In the genomic region with DNA sequence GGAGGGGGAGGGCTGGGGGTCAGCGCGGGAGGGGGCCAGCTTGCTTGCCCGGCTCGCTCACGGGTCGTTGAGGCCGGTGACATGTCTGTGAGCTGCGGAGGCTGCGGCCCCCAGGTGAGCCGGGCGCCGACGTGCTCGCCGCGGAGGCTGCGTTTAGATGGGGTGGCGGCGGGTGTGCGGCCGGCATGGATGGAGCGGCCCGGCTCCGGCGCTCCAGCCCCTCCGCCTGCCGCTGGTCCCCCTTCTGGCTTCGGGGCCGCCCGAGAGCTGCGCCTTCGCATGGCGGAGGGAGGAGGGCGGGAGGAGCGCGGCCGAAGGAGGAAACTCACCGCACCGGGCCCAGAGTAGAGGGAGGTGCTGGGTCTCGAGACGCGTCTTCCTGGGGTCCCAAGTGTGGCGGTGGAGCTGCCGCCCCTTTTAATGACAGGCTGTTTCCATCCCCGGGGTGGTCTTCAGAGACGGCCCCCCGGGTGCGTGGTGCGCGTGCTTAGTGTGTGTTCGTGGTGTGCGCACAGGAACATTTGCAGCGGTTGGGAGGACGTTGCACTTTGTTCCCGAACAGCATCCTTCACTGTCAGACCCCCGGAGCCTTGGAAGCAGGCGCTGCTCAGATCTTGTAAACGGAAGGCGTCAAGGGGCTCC, we compare ENCODE assay signal across 8 cellular contexts. TPM values are rescaled to one million over a fixed set of nuclear protein-coding genes. Genes with fewer than 3 reads are reported as not detected.
DNase-seq lines count a peak whose midpoint lies in the region; TF ChIP-seq lines count a peak whose summit lies in the region.

A gene with protein sequence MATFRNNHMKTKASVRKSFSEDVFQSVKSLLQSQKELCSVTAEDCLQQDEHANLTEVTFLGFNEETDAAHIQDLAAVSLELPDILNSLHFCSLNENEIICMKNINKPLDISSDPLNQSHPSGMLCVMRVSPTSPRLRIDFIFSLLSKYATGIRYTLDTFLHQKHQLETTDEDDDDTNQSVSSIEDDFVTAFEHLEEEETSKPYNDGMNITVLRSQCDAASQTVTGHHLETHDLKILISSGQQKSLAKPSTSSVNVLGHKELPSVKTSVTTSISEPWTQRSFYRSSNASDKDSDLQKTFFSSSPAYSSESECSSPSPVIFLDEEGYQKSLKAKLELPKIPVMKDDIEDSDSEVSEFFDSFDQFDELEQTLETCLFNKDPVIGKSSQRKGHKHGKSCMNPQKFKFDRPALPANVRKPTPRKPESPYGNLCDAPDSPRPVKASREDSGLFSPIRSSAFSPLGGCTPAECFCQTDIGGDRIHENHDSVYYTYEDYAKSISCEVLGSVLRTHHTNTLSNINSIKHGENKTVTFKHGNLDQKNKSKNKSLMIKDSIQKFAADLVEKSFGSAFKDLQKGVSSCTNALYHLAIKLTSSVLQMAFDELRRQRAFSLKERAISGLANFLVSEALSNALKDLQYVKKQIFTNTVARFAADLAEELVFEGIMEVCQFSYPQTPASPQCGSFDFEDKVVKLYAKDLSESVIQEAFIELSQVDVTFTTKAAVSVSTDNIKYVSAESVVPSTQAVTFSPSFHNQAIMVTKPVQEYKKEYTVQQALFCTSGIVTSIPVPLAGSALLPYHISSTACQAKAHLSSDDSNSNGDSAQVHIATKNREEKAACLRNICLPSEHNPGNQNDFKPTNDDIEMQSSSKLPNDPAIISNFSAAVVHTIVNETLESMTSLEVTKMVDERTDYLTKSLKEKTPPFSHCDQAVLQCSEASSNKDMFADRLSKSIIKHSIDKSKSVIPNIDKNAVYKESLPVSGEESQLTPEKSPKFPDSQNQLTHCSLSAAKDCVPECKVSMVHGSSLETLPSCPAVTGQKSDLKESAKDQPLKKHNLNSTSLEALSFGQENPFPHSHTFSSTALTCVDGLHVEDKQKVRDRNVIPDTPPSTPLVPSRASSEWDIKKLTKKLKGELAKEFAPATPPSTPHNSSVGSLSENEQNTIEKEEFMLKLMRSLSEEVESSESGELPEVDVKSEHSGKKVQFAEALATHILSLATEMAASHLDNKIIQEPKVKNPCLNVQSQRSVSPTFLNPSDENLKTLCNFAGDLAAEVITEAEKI (N-terminal part only) (plus strand): TSS at position 38 of the 642 bp plus-strand sequence. CDS start 14,197 bp downstream, outside the sequence.

- H3F3A ChIP-seq in MM.1S (ENCODE audit: insufficient read depth, low read length), result 0 out of 2 replicates have a peak, but pooled peaks cover 6% of the 10 kb centered on the region

- no peak within 1 kb of the TSS for H4K91ac ChIP-seq in H9 (ENCODE audit: insufficient read length, low read depth, low read length)

- peak within 1 kb of the TSS; percentile 94 to 96 for H3K4me3 Mint-ChIP-seq in H9

- TF ChIP-seq CTCF in GM12865 (IDR thresholded peaks at IDR 0.05; ENCODE audit: insufficient read depth, low read depth, low read length, missing control alignments) (no peak), H9 (conservative IDR thresholded peaks at IDR 0.05) (no peak), MM.1S (IDR thresholded peaks at IDR 0.05; ENCODE audit: low read length) (no peak), lower leg skin (IDR thresholded peaks at IDR 0.05) (no peak), GM13977 (IDR thresholded peaks at IDR 0.05; ENCODE audit: extremely low read depth, insufficient read depth, missing control alignments) (no peak)

- H3K9me3 ChIP-seq in H9 (ENCODE audit: control insufficient read depth, low read depth, low read length), result no peaks in the 10 kb centered on the region
- H3K9me3 ChIP-seq in MM.1S (replicated peaks; ENCODE audit: insufficient read depth, low read length), result no peaks in the 10 kb centered on the region

- peaks cover 8 to 19% (median 11%) of the 10 kb centered on the region in 3 experiments; a peak in 6 of 7 replicates for H3K36me3 Mint-ChIP-seq in H9 (ENCODE audit: insufficient read depth in 1 of 3, low read depth in 3 of 3)

- H4K20me1 ChIP-seq in H9 (ENCODE audit: control insufficient read depth, insufficient read depth, insufficient read length) (no peaks in the 10 kb centered on the region), MM.1S (ENCODE audit: insufficient read depth, low read length) (no peaks in the 10 kb centered on the region)

- H2BK12ac ChIP-seq in H9 (ENCODE audit: insufficient read length, low read depth, low read length), result no peak within 1 kb of the TSS

- no peak within 1 kb of the TSS for H2BK5ac ChIP-seq in H9 (ENCODE audit: insufficient read length, low read length)

- H3K4me2 ChIP-seq in H9 (ENCODE audit: insufficient read depth, insufficient read length, low read length), result peak within 1 kb of the TSS; percentile 69
- peak within 1 kb of the TSS; percentile 83 for H3K4me2 ChIP-seq in MM.1S (ENCODE audit: low read depth, low read length)

- H3K23ac ChIP-seq in H9 (ENCODE audit: insufficient read length, low read depth, low read length), result no peak within 1 kb of the TSS

- H3K27me3 ChIP-seq in H9 (ENCODE audit: insufficient read depth, low read length), result no peaks in the 10 kb centered on the region
- H3K27me3 ChIP-seq in MM.1S (replicated peaks; ENCODE audit: insufficient read depth, low read length), result no peaks in the 10 kb centered on the region

- H3K4me1 ChIP-seq in H9 (ENCODE audit: insufficient read depth, low read length), result peaks cover 3% of the 10 kb centered on the region; the same call in 1 of the 2 replicates
- peaks cover 14% of the 10 kb centered on the region; the same call in 1 of the 2 replicates for H3K4me1 ChIP-seq in MM.1S (ENCODE audit: low read length)

- no peak within 1 kb of the TSS for H3K4ac ChIP-seq in H9 (ENCODE audit: low read depth, low read length)

- no peak for TF ChIP-seq POLR2A in lower leg skin (IDR thresholded peaks at IDR 0.05)

- no peaks in the 10 kb centered on the region; the same call in none of the 2 replicates for H3K27me3 Mint-ChIP-seq in H9 (ENCODE audit: low read depth)

- peak within 1 kb of the TSS; percentile 81 for H3K14ac ChIP-seq in H9 (ENCODE audit: insufficient read depth, low read length)

- peaks cover 37 to 39% of the 10 kb centered on the region in 2 experiments for H3K4me1 Mint-ChIP-seq in H9

- peak within 1 kb of the TSS; percentile 8 for H3K27ac ChIP-seq in H9 (ENCODE audit: insufficient read length, low read depth, low read length)
- H3K27ac ChIP-seq in MM.1S (ENCODE audit: low read length), result peak within 1 kb of the TSS; percentile 74

- in situ Hi-C loops in GM13977 (cut with MboI; ENCODE audit: low pct_unique_long_range_greater_than_20kb, low sequenced_read_pairs, unreplicated experiment), result no loop called here

- no peak within 1 kb of the TSS for H2AK5ac ChIP-seq in H9 (ENCODE audit: insufficient read length, low read length)

- intact Hi-C loops in lower leg skin (cut with DNase I; ENCODE audit: low total_unique reads), result no loop called here

- H3K9ac ChIP-seq in H9 (ENCODE audit: extremely low read depth, insufficient read length, low read length), result peak within 1 kb of the TSS; percentile 67
- peak within 1 kb of the TSS; percentile 85 for H3K9ac ChIP-seq in MM.1S (ENCODE audit: low read length)

- WGBS in H9 (ENCODE audit: extremely low coverage, insufficient read length, low lambda C conversion rate), result no CpG with 5 or more reads among the region's 59 CpGs
- 0% methylated on average over 25 to 52 of the region's 59 CpGs for WGBS in lower leg skin, 2 donors

- H3K27ac Mint-ChIP-seq in H9, result peak within 1 kb of the TSS; percentile 95 to 98 (median 95)

- H3K79me1 ChIP-seq in H9 (ENCODE audit: insufficient read depth, low read depth, low read length, poor library complexity, severe bottlenecking), result no peaks in the 10 kb centered on the region

- H3K56ac ChIP-seq in H9 (ENCODE audit: insufficient read length, low read depth, low read length), result no peak within 1 kb of the TSS

- H3K4me3 ChIP-seq in GM12865 (ENCODE audit: low read depth, low read length) (peak within 1 kb of the TSS; percentile 98), MM.1S (ENCODE audit: low read length) (peak within 1 kb of the TSS; percentile 78), lower leg skin (ENCODE audit: low read depth, poor library complexity, severe bottlenecking) (peak within 1 kb of the TSS; percentile 89)

- no peak within 1 kb of the TSS for H4K5ac ChIP-seq in H9 (ENCODE audit: insufficient read length, low read depth, low read length)

- H2AFZ ChIP-seq in H9 (ENCODE audit: low read length), result peak within 1 kb of the TSS; percentile 83
- H2AFZ ChIP-seq in MM.1S (ENCODE audit: low read length), result peak within 1 kb of the TSS; percentile 82

- H2BK15ac ChIP-seq in H9 (ENCODE audit: low read depth, low read length), result no peak within 1 kb of the TSS

- H3K36me3 ChIP-seq in MM.1S (replicated peaks; ENCODE audit: insufficient read depth, low read length), result no peaks in the 10 kb centered on the region

- no peak within 1 kb of the TSS for H4K8ac ChIP-seq in H9 (replicated peaks; ENCODE audit: insufficient read length, low read depth, low read length)

- H3K9me3 Mint-ChIP-seq in H9, result peaks cover 18 to 21% of the 10 kb centered on the region in 2 experiments

- H2BK120ac ChIP-seq in H9 (ENCODE audit: low read depth, low read length, poor library complexity, severe bottlenecking), result no peak within 1 kb of the TSS

- H3K9me2 ChIP-seq in MM.1S (replicated peaks; ENCODE audit: insufficient read depth, low read length), result no peaks in the 10 kb centered on the region

- H3K79me2 ChIP-seq in H9 (ENCODE audit: insufficient read depth, low read length) (peaks cover 6% of the 10 kb centered on the region; the same call in 1 of the 2 replicates), MM.1S (ENCODE audit: low read length) (peaks cover 35% of the 10 kb centered on the region)

- H3K23me2 ChIP-seq in H9 (ENCODE audit: insufficient read length, low read depth, low read length, poor library complexity, severe bottlenecking), result peaks cover 4% of the 10 kb centered on the region

- DNase-seq in GM12865 (ENCODE audit: low read depth) (no peak), H9 (no peak), MM.1S (no peak), dermis blood vessel endothelial cell (peak; percentile 60), lower leg skin (ENCODE audit: low spot score in 2 of 2) (peak; percentile 28 to 86), GM13977 (ENCODE audit: low spot score) (no peak)
- DNase-seq in activated CD4-positive, alpha-beta T cell treated with anti-CD3 and anti-CD28 coated beads for 4 hours, result peak; percentile 39 to 40
- peak in 2 of 3 experiments; percentile 11 to 47 for DNase-seq in stimulated activated CD4-positive, alpha-beta T cell treated with anti-CD3 and anti-CD28 coated beads, TNF-alpha, amount 100 ng/mL, for 24 hours (ENCODE audit: low read depth in 3 of 3)

- no peak within 1 kb of the TSS for H3T11ph ChIP-seq in H9 (ENCODE audit: low read length)

- H2BK20ac ChIP-seq in H9 (ENCODE audit: low read depth, low read length, poor library complexity, severe bottlenecking), result no peak within 1 kb of the TSS

- peak within 1 kb of the TSS; percentile 76 for H3K18ac ChIP-seq in H9 (ENCODE audit: insufficient read length, low read depth, low read length)

RNA-seq across cellular contexts. Expression of the gene that starts here (rescaled TPM):
- total RNA-seq in H9 (2021), result 20.2 and 20.5 TPM in 2 replicates
- 22.5 and 36.7 TPM in 2 replicates for total RNA-seq in dermis blood vessel endothelial cell
- 10 to 100 TPM; 15.8 to 19.6 (median 17.9) TPM for total RNA-seq in lower leg skin

Comparison
In these comparisons a context has a peak if more than half of its experiments do, and no peak if none do; other contexts are left out.
1. DNase-seq: peak in activated CD4-positive, alpha-beta T cell treated with anti-CD3 and anti-CD28 coated beads for 4 hours (2 of 2), dermis blood vessel endothelial cell (single experiment), lower leg skin (2 of 2) and stimulated activated CD4-positive, alpha-beta T cell treated with anti-CD3 and anti-CD28 coated beads, TNF-alpha, amount 100 ng/mL, for 24 hours (2 of 3); none in GM12865 (single experiment), H9 (single experiment), MM.1S (single experiment) and GM13977 (single experiment).
2. Peak in every context shown above with its lines, with median percentiles within 50 percentile points of each other: H3K4me3 ChIP-seq.